ENCODE assay signal across 1 cellular context in the genomic region with DNA sequence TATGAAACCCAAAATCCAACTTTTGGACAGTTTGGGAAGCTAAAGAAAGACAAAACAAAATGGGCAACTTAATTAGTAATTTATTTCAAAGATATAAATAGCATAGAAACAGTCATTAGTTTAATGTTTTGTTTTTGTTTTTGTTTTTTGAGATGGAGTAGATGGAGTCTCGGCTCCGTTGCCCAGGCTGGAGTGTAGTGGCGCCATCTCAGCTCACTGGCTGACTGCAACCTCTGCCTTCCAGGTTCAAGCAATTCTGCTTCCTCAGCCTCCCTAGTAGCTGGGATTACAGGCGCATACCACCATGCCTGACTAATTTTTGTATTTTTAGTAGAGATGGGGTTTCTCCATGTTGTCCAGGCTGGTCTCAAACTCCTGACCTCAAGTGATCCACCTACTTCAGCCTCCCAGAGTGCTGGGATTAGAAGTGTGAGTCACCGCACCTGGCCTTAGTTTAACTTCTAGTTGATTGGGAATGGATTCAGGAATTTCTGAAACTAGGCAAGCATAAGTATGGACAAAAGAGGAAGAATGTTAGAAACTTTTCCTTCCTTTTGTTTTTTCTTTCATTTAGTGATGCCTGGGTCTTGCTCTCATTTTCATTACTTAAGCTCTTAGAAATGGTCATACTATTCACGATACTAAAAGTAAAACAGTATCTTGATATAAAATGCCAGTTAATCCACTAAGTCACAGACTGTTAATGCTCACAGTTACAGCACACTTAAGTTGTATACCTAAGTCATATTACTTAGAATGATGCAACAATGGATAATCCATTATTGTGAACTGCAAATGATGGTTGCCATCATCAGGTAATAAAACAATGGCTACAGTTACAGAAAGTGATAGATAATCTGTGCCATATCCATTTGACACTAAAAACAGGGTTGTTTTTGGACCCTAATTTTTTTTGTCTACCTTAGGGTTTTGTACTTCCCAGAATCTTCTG.
TF ChIP-seq lines count a peak whose summit lies in the region.

No MANE protein-coding gene starts in this region.

TF ChIP-seq in endothelial cell of umbilical vein, 7 proteins besides CTCF, POLR2A, EP300 and RAD21:
- TF ChIP-seq GATA2 (IDR thresholded peaks at IDR 0.05; ENCODE audit: insufficient read depth, insufficient read length, low read depth, low read length): no peak
- TF ChIP-seq MAX (IDR thresholded peaks at IDR 0.05; ENCODE audit: insufficient read depth, insufficient read length): no peak
- TF ChIP-seq MYC (IDR thresholded peaks at IDR 0.05; ENCODE audit: low read depth, low read length): no peak
